ENCODE assay signal across 1 cellular context in the genomic region with DNA sequence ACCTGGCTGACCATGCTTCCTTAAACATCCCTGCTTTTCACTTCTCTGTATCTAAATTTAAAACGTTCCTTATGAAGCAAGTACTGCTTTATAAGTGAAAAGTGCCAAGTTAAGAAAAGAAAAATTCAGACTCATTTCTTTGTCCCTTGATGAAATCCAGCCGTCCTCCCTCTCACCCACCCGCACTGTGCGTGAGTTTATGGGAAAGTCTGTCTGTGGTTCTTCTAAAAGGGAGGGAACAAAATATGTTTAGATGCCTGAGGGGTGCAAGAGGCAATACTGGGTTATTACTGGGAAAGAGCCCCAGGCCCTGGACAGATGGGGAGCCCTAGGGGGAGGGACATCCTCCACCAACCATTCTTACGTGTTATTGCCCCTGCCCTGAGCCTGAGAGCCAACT.
TF ChIP-seq lines count a peak whose summit lies in the region.

No MANE protein-coding gene starts in this region.

TF ChIP-seq in IMR-90, 13 proteins besides CTCF, POLR2A, EP300 and RAD21 (continued from another document):
- TF ChIP-seq, protein P1, sequence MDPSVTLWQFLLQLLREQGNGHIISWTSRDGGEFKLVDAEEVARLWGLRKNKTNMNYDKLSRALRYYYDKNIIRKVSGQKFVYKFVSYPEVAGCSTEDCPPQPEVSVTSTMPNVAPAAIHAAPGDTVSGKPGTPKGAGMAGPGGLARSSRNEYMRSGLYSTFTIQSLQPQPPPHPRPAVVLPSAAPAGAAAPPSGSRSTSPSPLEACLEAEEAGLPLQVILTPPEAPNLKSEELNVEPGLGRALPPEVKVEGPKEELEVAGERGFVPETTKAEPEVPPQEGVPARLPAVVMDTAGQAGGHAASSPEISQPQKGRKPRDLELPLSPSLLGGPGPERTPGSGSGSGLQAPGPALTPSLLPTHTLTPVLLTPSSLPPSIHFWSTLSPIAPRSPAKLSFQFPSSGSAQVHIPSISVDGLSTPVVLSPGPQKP (IDR thresholded peaks at IDR 0.05; ENCODE audit: borderline replicate concordance, low read depth, low read length) = no peak
- TF ChIP-seq RCOR1 (IDR thresholded peaks at IDR 0.05; ENCODE audit: insufficient replicate concordance, low read length) (no peak), CEBPB (IDR thresholded peaks at IDR 0.05; ENCODE audit: low read depth, low read length) (no peak), SMC3 (IDR thresholded peaks at IDR 0.05; ENCODE audit: low read depth, low read length) (no peak), MAZ (IDR thresholded peaks at IDR 0.05; ENCODE audit: borderline replicate concordance, low read depth, low read length) (no peak), CHD1 (IDR thresholded peaks at IDR 0.05; ENCODE audit: low read depth, low read length) (no peak), RFX5 (IDR thresholded peaks at IDR 0.05; ENCODE audit: low read depth, low read length) (no peak), FOS (IDR thresholded peaks at IDR 0.05; ENCODE audit: low read depth, low read length) (no peak)
- TF ChIP-seq, protein P2, sequence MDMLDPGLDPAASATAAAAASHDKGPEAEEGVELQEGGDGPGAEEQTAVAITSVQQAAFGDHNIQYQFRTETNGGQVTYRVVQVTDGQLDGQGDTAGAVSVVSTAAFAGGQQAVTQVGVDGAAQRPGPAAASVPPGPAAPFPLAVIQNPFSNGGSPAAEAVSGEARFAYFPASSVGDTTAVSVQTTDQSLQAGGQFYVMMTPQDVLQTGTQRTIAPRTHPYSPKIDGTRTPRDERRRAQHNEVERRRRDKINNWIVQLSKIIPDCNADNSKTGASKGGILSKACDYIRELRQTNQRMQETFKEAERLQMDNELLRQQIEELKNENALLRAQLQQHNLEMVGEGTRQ (IDR thresholded peaks at IDR 0.05; ENCODE audit: low read depth, low read length) = no peak
